Comparison of ENCODE assay signal across 19 cellular contexts in genomic region chr12:6057693-6058092, GRCh38.
DNase-seq lines count a peak whose midpoint lies in the region; ATAC-seq, FAIRE-seq and TF ChIP-seq lines count a peak whose summit lies in the region.
"Had no signal": no experiment of that assay in that cellular context is flagged by ENCODE, and none has a peak within 500 bp of the region (broad histone marks: within the 10 kb centered on the region; RNA-seq: fewer than 3 reads in every experiment).

No MANE protein-coding gene starts in this region.

- no peak overlapping the region for H2BK20ac ChIP-seq in H1 (ENCODE audit: low read length)

- H3K27ac ChIP-seq in H1 (ENCODE audit: low read depth, low read length) (no peak overlapping the region), osteoblast (ENCODE audit: low read depth, low read length) (no peak overlapping the region)
- H3K27ac ChIP-seq: colonic mucosa, prostate gland had no signal

- no peak overlapping the region for H3K56ac ChIP-seq in H1 (replicated peaks; ENCODE audit: insufficient read length, low read depth, low read length)

- peak; percentile 16 to 28; a peak in 2 of 4 replicates for TF ChIP-seq RAD21 in H1 (IDR thresholded peaks at IDR 0.05 in 1 of 2, conservative IDR thresholded peaks at IDR 0.05 in 1 of 2; ENCODE audit: low read depth in 2 of 2, low read length in 2 of 2)

- CTCF ChIA-PET in H1 (lab: Charles Lee; ENCODE audit: partially characterized antibody): interaction anchor here (0.6 to 7.1 kb wide), 25 partner anchors 9 to 322 kb away, joined by 3 to 36 read pairs (median 5); no protein-coding TSS in a partner anchor

- H3K18ac ChIP-seq in H1 (ENCODE audit: extremely low read depth, low read length): peak overlapping the region; percentile 93

- FAIRE-seq in H1 (lab: Jason Lieb, UNC): no peak
- no peak for FAIRE-seq in frontal cortex (lab: Jason Lieb, UNC)
- FAIRE-seq: endothelial cell of umbilical vein, RCC 7860 had no signal

- TF ChIP-seq CTCF in H1 (IDR thresholded peaks at IDR 0.05; ENCODE audit: control extremely low read depth in 1 of 3, insufficient read depth in 1 of 3, low read depth in 1 of 3, low read length in 3 of 3) (peak; percentile 38 to 41 (median 39)), osteoblast (IDR thresholded peaks at IDR 0.05; ENCODE audit: extremely low read depth, low read depth, low read length) (no peak)

- H3K27me3 ChIP-seq in H7 (ENCODE audit: control insufficient read depth, insufficient read depth, low read length) (no peaks in the 10 kb centered on the region), H1 (replicated peaks in 1 of 4; ENCODE audit: control insufficient read depth in 3 of 4, extremely low read depth in 1 of 4, insufficient read depth in 3 of 4, low read length in 3 of 4) (peaks cover 0 to 16% (median 10%) of the 10 kb centered on the region in 4 experiments; a peak in 5 of 7 replicates), osteoblast (ENCODE audit: insufficient read depth, low read length) (peaks cover 4% of the 10 kb centered on the region)

- H3K4ac ChIP-seq in H1 (replicated peaks; ENCODE audit: insufficient read length, low read depth, low read length): no peak overlapping the region

- H3K79me1 ChIP-seq in H1 (ENCODE audit: low read depth, low read length): no peaks in the 10 kb centered on the region

- peak overlapping the region in 1 of 4 experiments; percentile 35; a peak in 1 of 7 replicates for H3K9ac ChIP-seq in H1 (replicated peaks in 1 of 4; ENCODE audit: extremely low read depth in 1 of 4, low read depth in 3 of 4, low read length in 3 of 4)

- TF ChIP-seq EP300 in H1 (IDR thresholded peaks at IDR 0.05; ENCODE audit: borderline replicate concordance in 1 of 2, low read depth in 2 of 2, low read length in 2 of 2): no peak

- no peak for TF ChIP-seq POLR2A in H1 (IDR thresholded peaks at IDR 0.05; ENCODE audit: control extremely low read depth in 1 of 2, low read depth in 2 of 2, low read length in 2 of 2)

- no peaks in the 10 kb centered on the region for H3K36me3 ChIP-seq in H7 (replicated peaks; ENCODE audit: control insufficient read depth, insufficient read depth, low read length)
- no peaks in the 10 kb centered on the region for H3K36me3 ChIP-seq in H1 (ENCODE audit: control insufficient read depth in 2 of 4, insufficient read depth in 4 of 4, low read length in 3 of 4)
- no peaks in the 10 kb centered on the region for H3K36me3 ChIP-seq in osteoblast (ENCODE audit: insufficient read depth, low read length)
- H3K36me3 ChIP-seq: colonic mucosa, prostate gland had no signal

- DNase-seq in H7: peak; percentile 94
- DNase-seq in H1 (ENCODE audit: low read depth in 1 of 2, low spot score in 2 of 2): peak; percentile 58 to 81
- DNase-seq in islet precursor cell: peak; percentile 96
- DNase-seq in osteoblast (ENCODE audit: insufficient read length, low spot score, missing footprints): peak; percentile 25
- DNase-seq in NCI-H69 (lab: John Stamatoyannopoulos, UW): no peak
- DNase-seq in frontal cortex (ENCODE audit: low spot score in 2 of 2): no peak
- no peak for DNase-seq in NCI-H82 (lab: John Stamatoyannopoulos, UW)
- DNase-seq: colonic mucosa; foreskin fibroblast; KBM-7; NCI-H1694; NCI-H226; stimulated activated CD4-positive, alpha-beta T cell treated with anti-CD3 and anti-CD28 coated beads, Interleukin-4, amount 100 ng/mL, for 4 hours had no signal

- no peak overlapping the region for H3K14ac ChIP-seq in H1 (ENCODE audit: insufficient read length)

- H2BK5ac ChIP-seq in H1 (ENCODE audit: low read depth, low read length): peak overlapping the region; percentile 69; the same call in 1 of the 2 replicates

- H2BK15ac ChIP-seq in H1 (ENCODE audit: low read length): peak overlapping the region; percentile 18; the same call in 1 of the 2 replicates

- H4K5ac ChIP-seq in H1 (ENCODE audit: insufficient read length, low read depth, low read length): no peak overlapping the region

- H4K8ac ChIP-seq in H1 (ENCODE audit: extremely low read depth, insufficient read depth, low read length): peak overlapping the region; percentile 28

- H3K4me3 ChIP-seq in H7 (ENCODE audit: insufficient read depth, low read depth, low read length) (peak overlapping the region; percentile 48), H1 (ENCODE audit: extremely low read depth in 1 of 4, insufficient read depth in 2 of 4, low read depth in 3 of 4, low read length in 4 of 4) (peak overlapping the region; percentile 24 to 62 (median 42); a peak in 7 of 8 replicates), osteoblast (ENCODE audit: insufficient read depth, low read length) (no peak overlapping the region)
- H3K4me3 ChIP-seq: lung, prostate gland had no signal

- H3K23me2 ChIP-seq in H1 (ENCODE audit: low read depth, low read length): peaks cover 8% of the 10 kb centered on the region; the same call in 1 of the 2 replicates

- POLR2A ChIA-PET in H1 (lab: Charles Lee; ENCODE audit: partially characterized antibody): interaction anchor here (0.5 to 1.5 kb wide), 5 partner anchors 27 to 255 kb away, joined by 3 to 4 read pairs (median 3); no protein-coding TSS in a partner anchor

- H4K91ac ChIP-seq in H1 (replicated peaks; ENCODE audit: insufficient read length, low read length): peak overlapping the region; percentile 17

- no peaks in the 10 kb centered on the region for H4K20me1 ChIP-seq in H1 (replicated peaks in 1 of 2; ENCODE audit: control insufficient read depth in 1 of 2, insufficient read depth in 2 of 2, low read length in 2 of 2)
- H4K20me1 ChIP-seq in osteoblast (ENCODE audit: insufficient read depth, low read length): no peaks in the 10 kb centered on the region

- H3K4me1 ChIP-seq in H1 (replicated peaks in 1 of 4; ENCODE audit: control insufficient read depth in 3 of 4, insufficient read depth in 4 of 4, low read length in 3 of 4): peaks cover 7 to 18% (median 16%) of the 10 kb centered on the region in 4 experiments
- peaks cover 16% of the 10 kb centered on the region for H3K4me1 ChIP-seq in osteoblast (ENCODE audit: insufficient read depth, low read length)
- H3K4me1 ChIP-seq: colonic mucosa, prostate gland had no signal

- H2BK12ac ChIP-seq in H1 (ENCODE audit: low read depth, low read length): peak overlapping the region; percentile 35; the same call in 1 of the 2 replicates

- peak overlapping the region; percentile 81 for H2BK120ac ChIP-seq in H1 (replicated peaks; ENCODE audit: low read depth, low read length)

- no peak overlapping the region for H2AK5ac ChIP-seq in H1 (ENCODE audit: low read depth, low read length)

- H3K4me2 ChIP-seq in H1 (ENCODE audit: insufficient read depth in 1 of 2, low read depth in 2 of 2, low read length in 2 of 2) (peak overlapping the region; percentile 65 to 92), osteoblast (ENCODE audit: insufficient read depth, low read length) (no peak overlapping the region)

- ATAC-seq in GM18870 (IDR thresholded peaks at IDR 0.05; ENCODE audit: unreplicated experiment): no peak
- ATAC-seq: SK-N-SH treated with all-trans-retinoic acid at 6 μM for 48 hours had no signal

- H3K79me2 ChIP-seq in H1 (ENCODE audit: control insufficient read depth in 1 of 2, insufficient read depth in 2 of 2, low read length in 2 of 2) (no peaks in the 10 kb centered on the region), osteoblast (ENCODE audit: insufficient read depth, low read length) (no peaks in the 10 kb centered on the region)

- H3K23ac ChIP-seq in H1 (ENCODE audit: insufficient read length): no peak overlapping the region

- H3K9me3 ChIP-seq in H1 (ENCODE audit: insufficient read depth in 2 of 2, low read depth in 1 of 2, low read length in 1 of 2) (no peaks in the 10 kb centered on the region), osteoblast (ENCODE audit: low read depth, low read length) (no peaks in the 10 kb centered on the region)
- H3K9me3 ChIP-seq: colonic mucosa, prostate gland had no signal

- 3% methylated on average over 23 of the region's 30 CpGs; no CpG with 5 or more reads in 1 of the 2 experiments for WGBS in H1 (ENCODE audit: extremely low coverage in 1 of 2, insufficient coverage in 1 of 2, insufficient read length in 1 of 2, insufficient replicate concordance in 2 of 2, low coverage in 1 of 2, low lambda C conversion rate in 2 of 2, missing lambda C conversion rate in 1 of 2), 2 experiments

- no peak overlapping the region for H2AFZ ChIP-seq in H1 (ENCODE audit: low read length)
- no peak overlapping the region for H2AFZ ChIP-seq in osteoblast (ENCODE audit: low read length)

TF ChIP-seq in H1, 55 proteins besides CTCF, POLR2A, EP300 and RAD21 (continues in another document):
- TF ChIP-seq ZNF274 (IDR thresholded peaks at IDR 0.05; ENCODE audit: borderline replicate concordance, extremely low read depth, low read length) (no peak), CHD2 (IDR thresholded peaks at IDR 0.05; ENCODE audit: low read length) (no peak), CBX5 (IDR thresholded peaks at IDR 0.05; ENCODE audit: low read depth, low read length) (no peak), KDM1A (IDR thresholded peaks at IDR 0.05; ENCODE audit: borderline replicate concordance, low read length) (peak; percentile 60; the same call in 1 of the 2 replicates), SP4 (IDR thresholded peaks at IDR 0.05; ENCODE audit: low read length) (no peak), CHD1 (IDR thresholded peaks at IDR 0.05; ENCODE audit: low read depth, low read length) (no peak), SAP30 (IDR thresholded peaks at IDR 0.05; ENCODE audit: insufficient read depth, insufficient replicate concordance, low read length) (no peak), CTBP2 (IDR thresholded peaks at IDR 0.05; ENCODE audit: borderline replicate concordance, insufficient read depth, insufficient read length, low read length) (no peak), NANOG (IDR thresholded peaks at IDR 0.05; ENCODE audit: insufficient read depth, low read depth, low read length, poor library complexity, severe bottlenecking) (no peak), KDM5A (IDR thresholded peaks at IDR 0.05; ENCODE audit: low read length) (no peak)
- TF ChIP-seq, protein P1, sequence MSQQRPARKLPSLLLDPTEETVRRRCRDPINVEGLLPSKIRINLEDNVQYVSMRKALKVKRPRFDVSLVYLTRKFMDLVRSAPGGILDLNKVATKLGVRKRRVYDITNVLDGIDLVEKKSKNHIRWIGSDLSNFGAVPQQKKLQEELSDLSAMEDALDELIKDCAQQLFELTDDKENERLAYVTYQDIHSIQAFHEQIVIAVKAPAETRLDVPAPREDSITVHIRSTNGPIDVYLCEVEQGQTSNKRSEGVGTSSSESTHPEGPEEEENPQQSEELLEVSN (IDR thresholded peaks at IDR 0.05): peak; percentile 42; the same call in 1 of the 2 replicates
- TF ChIP-seq, protein P2, sequence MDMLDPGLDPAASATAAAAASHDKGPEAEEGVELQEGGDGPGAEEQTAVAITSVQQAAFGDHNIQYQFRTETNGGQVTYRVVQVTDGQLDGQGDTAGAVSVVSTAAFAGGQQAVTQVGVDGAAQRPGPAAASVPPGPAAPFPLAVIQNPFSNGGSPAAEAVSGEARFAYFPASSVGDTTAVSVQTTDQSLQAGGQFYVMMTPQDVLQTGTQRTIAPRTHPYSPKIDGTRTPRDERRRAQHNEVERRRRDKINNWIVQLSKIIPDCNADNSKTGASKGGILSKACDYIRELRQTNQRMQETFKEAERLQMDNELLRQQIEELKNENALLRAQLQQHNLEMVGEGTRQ (IDR thresholded peaks at IDR 0.05; ENCODE audit: low read length): no peak

Comparison
In these comparisons a context has a peak if more than half of its experiments do, and no peak if none do; other contexts are left out.
1. DNase-seq: peak in H7 (single experiment), H1 (2 of 2), islet precursor cell (single experiment) and osteoblast (single experiment); none in NCI-H69 (single experiment), frontal cortex (0 of 2) and NCI-H82 (single experiment).